10 cellular contexts compared by ENCODE assay signal in the genomic region with DNA sequence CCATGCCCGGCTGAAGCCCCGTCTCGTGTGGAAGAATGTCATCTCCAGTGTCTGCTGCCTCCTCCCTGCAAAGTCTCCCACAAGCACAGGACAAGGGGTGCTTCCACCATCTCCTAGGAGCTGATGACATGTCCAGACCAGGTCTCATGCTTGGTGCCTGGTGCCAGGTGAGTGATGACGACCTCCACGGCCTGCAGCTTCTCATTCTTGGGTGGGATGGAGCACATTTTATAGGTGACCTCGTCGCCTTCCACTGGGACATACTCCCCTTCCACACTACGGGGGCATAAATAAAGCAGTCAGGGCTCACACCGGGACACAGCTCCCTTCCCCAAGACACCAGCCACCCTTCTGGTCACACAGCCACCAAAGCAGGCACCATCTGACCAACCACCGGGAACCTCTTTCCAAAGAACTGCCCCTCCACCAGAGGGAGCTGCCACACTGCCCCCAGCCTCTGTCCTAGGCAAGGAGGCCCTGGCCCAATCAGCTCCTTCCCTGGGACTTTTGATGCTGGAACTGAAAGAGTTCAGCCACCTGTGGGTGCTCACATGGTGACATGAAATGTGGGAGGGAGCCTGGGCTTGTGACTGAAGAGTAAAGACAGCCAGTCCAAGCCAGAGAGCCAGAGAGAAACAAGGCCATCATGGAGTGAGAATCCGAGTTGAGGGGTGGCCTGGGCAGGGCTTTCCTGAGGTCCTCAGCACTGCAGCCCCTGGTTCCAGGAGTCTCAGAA. TPM values are rescaled to one million over a fixed set of nuclear protein-coding genes. Genes with fewer than 3 reads are reported as not detected.
A peak's percentile ranks its signal among the peaks of the same experiment; 100 is the strongest.
DNase-seq lines count a peak whose midpoint lies in the region; ATAC-seq and TF ChIP-seq lines count a peak whose summit lies in the region.
"Had no signal": no experiment of that assay in that cellular context is flagged by ENCODE, and none has a peak within 500 bp of the region (broad histone marks: within the 10 kb centered on the region; RNA-seq: fewer than 3 reads in every experiment).

No MANE protein-coding gene starts in this region.

- no peak overlapping the region for H3K4me3 ChIP-seq in OCI-LY3 (ENCODE audit: low read length)
- H3K4me3 ChIP-seq in colonic mucosa, result no peak overlapping the region

- H3K36me3 ChIP-seq in OCI-LY3 (replicated peaks; ENCODE audit: low read depth, low read length) (peaks cover 56% of the 10 kb centered on the region), colonic mucosa (peaks cover 5% of the 10 kb centered on the region)

- H3K9me3 ChIP-seq in OCI-LY3 (ENCODE audit: insufficient read depth, low read length) (no peaks in the 10 kb centered on the region), colonic mucosa (no peaks in the 10 kb centered on the region)

- no peak overlapping the region for H3K27ac ChIP-seq in OCI-LY3 (ENCODE audit: low read length)
- H3K27ac ChIP-seq in colonic mucosa, result no peak overlapping the region

- no peaks in the 10 kb centered on the region for H3K27me3 ChIP-seq in OCI-LY3 (ENCODE audit: low read depth, low read length)
- H3K27me3 ChIP-seq in colonic mucosa, result no peaks in the 10 kb centered on the region

- H3K27ac Mint-ChIP-seq in activated CD4-positive, alpha-beta T cell treated with anti-CD3 and anti-CD28 coated beads, Interleukin-2, amount 10 ng/mL, durations not matched to agents 7 days and 5 days, result peak overlapping the region; percentile 72
- peak overlapping the region; percentile 33 for H3K27ac Mint-ChIP-seq in progenitor cell of endocrine pancreas

- no peak overlapping the region for H3K4me2 ChIP-seq in OCI-LY3 (ENCODE audit: low read length)

- CTCF ChIA-PET in activated CD4-positive, alpha-beta T cell treated with anti-CD3 and anti-CD28 coated beads, Interleukin-2, amount 10 ng/mL, durations not matched to agents 7 days and 5 days (lab: Charles Lee), result interaction anchor here (0.8 to 1.6 kb wide), 6 partner anchors 10 to 34 kb away, joined by 3 to 6 read pairs (median 4); partner anchors contain the start of gene CARHSP1

- H3K4me1 Mint-ChIP-seq in activated CD4-positive, alpha-beta T cell treated with anti-CD3 and anti-CD28 coated beads, Interleukin-2, amount 10 ng/mL, durations not matched to agents 7 days and 5 days, result peaks cover 56% of the 10 kb centered on the region
- no peaks in the 10 kb centered on the region for H3K4me1 Mint-ChIP-seq in progenitor cell of endocrine pancreas (ENCODE audit: low read depth)

- no peak for DNase-seq in activated CD4-positive, alpha-beta T cell treated with anti-CD3 and anti-CD28 coated beads, Interleukin-2, amount 10 ng/mL, durations not matched to agents 7 days and 5 days
- no peak for DNase-seq in activated CD4-positive, alpha-beta T cell treated with anti-CD3 and anti-CD28 coated beads, Interleukin-2, amount 50 U/mL, for 1 hour
- DNase-seq in colonic mucosa (peak; percentile 20), progenitor cell of endocrine pancreas (ENCODE audit: low spot score, unreplicated experiment) (no peak), nucleus accumbens (lab: John Stamatoyannopoulos, UW) (no peak)
- DNase-seq: NCI-H1092 had no signal

- peaks cover 23% of the 10 kb centered on the region for H4K20me1 ChIP-seq in OCI-LY3 (ENCODE audit: insufficient read depth, low read length)

- no peaks in the 10 kb centered on the region for H3K27me3 Mint-ChIP-seq in activated CD4-positive, alpha-beta T cell treated with anti-CD3 and anti-CD28 coated beads, Interleukin-2, amount 10 ng/mL, durations not matched to agents 7 days and 5 days
- no peaks in the 10 kb centered on the region for H3K27me3 Mint-ChIP-seq in progenitor cell of endocrine pancreas

- POLR2A ChIA-PET in activated CD4-positive, alpha-beta T cell treated with anti-CD3 and anti-CD28 coated beads, Interleukin-2, amount 10 ng/mL, durations not matched to agents 7 days and 5 days (lab: Charles Lee), result no interaction called here

- H3K4me1 ChIP-seq in OCI-LY3 (ENCODE audit: low read length), result peaks cover under 1% of the 10 kb centered on the region; the same call in 1 of the 2 replicates
- H3K4me1 ChIP-seq in colonic mucosa, result no peaks in the 10 kb centered on the region

- ATAC-seq in HG02763 (IDR thresholded peaks at IDR 0.05; ENCODE audit: unreplicated experiment), result no peak
- ATAC-seq in GM18519 (IDR thresholded peaks at IDR 0.05; ENCODE audit: low FRiP score, unreplicated experiment), result no peak
- ATAC-seq: right cardiac atrium had no signal

- intact Hi-C loops in colonic mucosa (cut with DNase I), result loop anchor here (10.0 kb wide), 1 partner anchor 50 kb away; no protein-coding TSS in a partner anchor

- H2AFZ ChIP-seq in OCI-LY3 (ENCODE audit: low read depth, low read length), result no peak overlapping the region

- TF ChIP-seq CTCF in OCI-LY3 (IDR thresholded peaks at IDR 0.05; ENCODE audit: low read depth, low read length) (peak; percentile 35), colonic mucosa (IDR thresholded peaks at IDR 0.05) (no peak), progenitor cell of endocrine pancreas (IDR thresholded peaks at IDR 0.05; ENCODE audit: unreplicated experiment) (no peak)

- peaks cover 10% of the 10 kb centered on the region; the same call in 1 of the 2 replicates for H3K79me2 ChIP-seq in OCI-LY3 (ENCODE audit: low read length)

- no peaks in the 10 kb centered on the region for H3K9me3 Mint-ChIP-seq in activated CD4-positive, alpha-beta T cell treated with anti-CD3 and anti-CD28 coated beads, Interleukin-2, amount 10 ng/mL, durations not matched to agents 7 days and 5 days
- no peaks in the 10 kb centered on the region for H3K9me3 Mint-ChIP-seq in progenitor cell of endocrine pancreas (ENCODE audit: low read depth)

- H3K4me3 Mint-ChIP-seq in activated CD4-positive, alpha-beta T cell treated with anti-CD3 and anti-CD28 coated beads, Interleukin-2, amount 10 ng/mL, durations not matched to agents 7 days and 5 days, result no peak overlapping the region
- no peak overlapping the region for H3K4me3 Mint-ChIP-seq in progenitor cell of endocrine pancreas (ENCODE audit: low read depth)

- peaks cover 51% of the 10 kb centered on the region for H3K36me3 Mint-ChIP-seq in activated CD4-positive, alpha-beta T cell treated with anti-CD3 and anti-CD28 coated beads, Interleukin-2, amount 10 ng/mL, durations not matched to agents 7 days and 5 days (ENCODE audit: low read depth)
- peaks cover 20% of the 10 kb centered on the region for H3K36me3 Mint-ChIP-seq in progenitor cell of endocrine pancreas (ENCODE audit: insufficient read depth)

- H3K9ac ChIP-seq in OCI-LY3 (ENCODE audit: low read length) (no peak overlapping the region), colonic mucosa (ENCODE audit: low read depth in 2 of 2, low read length in 2 of 2) (no peak overlapping the region)

RNA-seq across cellular contexts. Expression of gene CARHSP1, which starts 13.6 kb away (rescaled TPM):
- 100 to 1,000 TPM; 172 to 189 TPM for total RNA-seq in activated CD4-positive, alpha-beta T cell treated with anti-CD3 and anti-CD28 coated beads, Interleukin-2, amount 10 ng/mL, durations not matched to agents 7 days and 5 days
- 10 to 100 TPM; 75.7 to 77.9 TPM for total RNA-seq in colonic mucosa
- total RNA-seq in progenitor cell of endocrine pancreas, result 117 and 122 TPM in 2 replicates

RNA-seq across cellular contexts. Expression of gene LITAFD, which starts 26.9 kb away (rescaled TPM):
- total RNA-seq in activated CD4-positive, alpha-beta T cell treated with anti-CD3 and anti-CD28 coated beads, Interleukin-2, amount 10 ng/mL, durations not matched to agents 7 days and 5 days, result not detected
- total RNA-seq in colonic mucosa, result not detected
- not detected in 2 replicates for total RNA-seq in progenitor cell of endocrine pancreas
- total RNA-seq: right cardiac atrium had no signal

RNA-seq across cellular contexts. Expression of gene PMM2, which starts 57.6 kb away (rescaled TPM):
- total RNA-seq in activated CD4-positive, alpha-beta T cell treated with anti-CD3 and anti-CD28 coated beads, Interleukin-2, amount 10 ng/mL, durations not matched to agents 7 days and 5 days, result 10 to 100 TPM; 37.0 to 38.9 TPM
- total RNA-seq in colonic mucosa (10 to 100 TPM; 60.7 to 88.1 TPM), progenitor cell of endocrine pancreas (26.5 and 30.3 TPM in 2 replicates)

RNA-seq across cellular contexts. Expression of gene TMEM186, which starts 57.8 kb away (rescaled TPM):
- 10 to 100 TPM; 10.1 to 11.1 TPM for total RNA-seq in activated CD4-positive, alpha-beta T cell treated with anti-CD3 and anti-CD28 coated beads, Interleukin-2, amount 10 ng/mL, durations not matched to agents 7 days and 5 days
- 10 to 100 TPM; 11.9 to 20.3 TPM for total RNA-seq in colonic mucosa
- total RNA-seq in progenitor cell of endocrine pancreas, result 10.8 and 11.1 TPM in 2 replicates
